ENCODE assay signal across 26 cellular contexts in genomic region chr9:68883224-68883623, GRCh38.
"Had no signal": no experiment of that assay in that cellular context is flagged by ENCODE, and none has a peak within 500 bp of the region (broad histone marks: within the 10 kb centered on the region; RNA-seq: fewer than 3 reads in every experiment).

No MANE protein-coding gene starts in this region.

- H3K9me3 ChIP-seq: ascending aorta, colonic mucosa, SJCRH30 had no signal

- H3K27ac ChIP-seq: ascending aorta, cardiac muscle cell, colonic mucosa, KMS-11, SJCRH30, SK-N-MC had no signal

- DNase-seq: activated CD4-positive, alpha-beta memory T cell treated with anti-CD3 and anti-CD28 coated beads for 36 hours; activated CD4-positive, alpha-beta T cell treated with anti-CD3 and anti-CD28 coated beads for 4 hours; activated CD4-positive, alpha-beta T cell treated with anti-CD3 and anti-CD28 coated beads, Interleukin-2, amount 50 U/mL, for 1 hour; activated CD4-positive, CD25-positive, alpha-beta regulatory T cell treated with anti-CD3 and anti-CD28 coated beads, Interleukin-2, amount 50 U/mL, for 72 hours; activated CD8-positive, alpha-beta memory T cell treated with anti-CD3 and anti-CD28 coated beads, Interleukin-2, amount 50 U/mL, for 48 hours; activated effector memory CD4-positive, alpha-beta T cell treated with Interleukin-2 at 50 U/mL for 16 hours; activated naive CD4-positive, alpha-beta T cell treated with anti-CD3 and anti-CD28 coated beads, Interleukin-2, amount 50 U/mL, for 16 hours; activated naive CD8-positive, alpha-beta T cell treated with anti-CD3 and anti-CD28 coated beads, Interleukin-2, amount 10 ng/mL, durations not matched to agents 7 days and 5 days; activated T-cell treated with anti-CD3 and anti-CD28 coated beads, Interleukin-2, amount 50 U/mL, for 48 hours; amygdala; colonic mucosa; MM.1S; NCI-H1048; NCI-H1105 treated with DMSO at 0.1 percent for 48 hours; NCI-H1436; NCI-H1694; NCI-H2029; NCI-H345; NCI-H524 treated with DMSO at 0.1 percent for 48 hours; SHP77; SJCRH30; T1000 had no signal

- H3K9ac ChIP-seq: KMS-11 had no signal

- H3K4me2 ChIP-seq: KMS-11 had no signal

- H3K4me1 ChIP-seq: ascending aorta, colonic mucosa, SJCRH30 had no signal

- H3K4me3 ChIP-seq: ascending aorta, cardiac muscle cell, colonic mucosa, SJCRH30, SK-N-MC had no signal

- H3K36me3 ChIP-seq: ascending aorta, cardiac muscle cell, colonic mucosa, SJCRH30 had no signal

- H3K27me3 ChIP-seq: ascending aorta, cardiac muscle cell, colonic mucosa had no signal
